In genomic region chr9:127826253-127826913, GRCh38 we compare ENCODE assay signal across 14 cellular contexts. TPM values are rescaled to one million over a fixed set of nuclear protein-coding genes. Genes with fewer than 3 reads are reported as not detected.
DNase-seq lines count a peak whose midpoint lies in the region; ATAC-seq and TF ChIP-seq lines count a peak whose summit lies in the region.
"Had no signal": no experiment of that assay in that cellular context is flagged by ENCODE, and none has a peak within 500 bp of the region (broad histone marks: within the 10 kb centered on the region; RNA-seq: fewer than 3 reads in every experiment).

No MANE protein-coding gene starts in this region.

- peak overlapping the region; percentile 7 for H4K8ac ChIP-seq in trophoblast cell (ENCODE audit: low read depth, low read length)

- no CpG with 5 or more reads among the region's 7 CpGs for WGBS in trophoblast cell (ENCODE audit: extremely low coverage, insufficient coverage, insufficient read length)
- 55 to 70% (median 67%) methylated on average over 3 to 7 of the region's 7 CpGs for WGBS in stomach, 5 donors

- H3K79me2 ChIP-seq in HCT116 (ENCODE audit: insufficient read depth, low read length) (no peaks in the 10 kb centered on the region), trophoblast cell (ENCODE audit: control insufficient read depth, insufficient read depth, low read length, poor library complexity) (no peaks in the 10 kb centered on the region)

- H3K18ac ChIP-seq in trophoblast cell (ENCODE audit: low read length), result no peak overlapping the region

- H2BK5ac ChIP-seq in trophoblast cell (ENCODE audit: low read depth, low read length, poor library complexity), result no peak overlapping the region

- no peak overlapping the region for H3K27ac ChIP-seq in HCT116 (ENCODE audit: low read depth, low read length)
- H3K27ac ChIP-seq in ascending aorta, result peak overlapping the region; percentile 89 to 95
- no peak overlapping the region for H3K27ac ChIP-seq in trophoblast cell (ENCODE audit: low read depth, low read length)
- peak overlapping the region in 1 of 5 donors; percentile 76 for H3K27ac ChIP-seq in stomach

- H3K23ac ChIP-seq in trophoblast cell (ENCODE audit: low read length), result no peak overlapping the region

- H3K4me3 ChIP-seq in HCT116 (replicated peaks in 1 of 2; ENCODE audit: low read depth in 1 of 2, low read length in 2 of 2) (no peak overlapping the region), ascending aorta (no peak overlapping the region), trophoblast cell (ENCODE audit: low read depth, low read length) (no peak overlapping the region), stomach (no peak overlapping the region)

- H3K4me2 ChIP-seq in HCT116 (ENCODE audit: low read length), result 0 out of 2 replicates have a peak overlapping the region, but pooled peaks have one; percentile 58
- H3K4me2 ChIP-seq in trophoblast cell (ENCODE audit: low read length), result no peak overlapping the region

- no peak overlapping the region for H2BK120ac ChIP-seq in trophoblast cell (ENCODE audit: insufficient read depth, low read length, poor library complexity)

- H3K9ac ChIP-seq in HCT116 (ENCODE audit: low read length), result no peak overlapping the region
- H3K9ac ChIP-seq in trophoblast cell (ENCODE audit: low read length), result no peak overlapping the region

- H2BK12ac ChIP-seq in trophoblast cell (ENCODE audit: low read length), result peak overlapping the region; percentile 12

- H3K9me2 ChIP-seq in HCT116 (ENCODE audit: insufficient read depth), result no peaks in the 10 kb centered on the region

- H3K9me3 ChIP-seq in HCT116 (ENCODE audit: control insufficient read depth in 1 of 2, insufficient read depth in 1 of 2, low read depth in 1 of 2, low read length in 2 of 2), result no peaks in the 10 kb centered on the region
- H3K9me3 ChIP-seq in ascending aorta, result no peaks in the 10 kb centered on the region
- peaks cover 2% of the 10 kb centered on the region for H3K9me3 ChIP-seq in trophoblast cell (ENCODE audit: insufficient read depth, low read depth, low read length)
- no peaks in the 10 kb centered on the region for H3K9me3 ChIP-seq in stomach

- TF ChIP-seq POLR2A in HCT116 (IDR thresholded peaks at IDR 0.05; ENCODE audit: borderline replicate concordance, extremely low read depth, insufficient read depth, insufficient read length) (no peak), stomach (IDR thresholded peaks at IDR 0.05) (no peak)

- H3K4ac ChIP-seq in trophoblast cell (ENCODE audit: low read depth, low read length), result no peak overlapping the region

- TF ChIP-seq CTCF in HCT116 (IDR thresholded peaks at IDR 0.05 in 2 of 3, conservative IDR thresholded peaks at IDR 0.05 in 1 of 3; ENCODE audit: borderline replicate concordance in 1 of 3, insufficient read depth in 1 of 3, low read depth in 2 of 3, low read length in 2 of 3) (no peak), ascending aorta (IDR thresholded peaks at IDR 0.05) (no peak), stomach (IDR thresholded peaks at IDR 0.05) (no peak)

- H3K14ac ChIP-seq in trophoblast cell (ENCODE audit: low read length), result no peak overlapping the region

- BruUV-seq in HCT116 (replicated peaks; lab: Mats Ljungman, UMichigan), result no TSS peak

- no peak overlapping the region for H4K12ac ChIP-seq in trophoblast cell (ENCODE audit: low read depth, low read length)

- RAD21 ChIA-PET in HCT116 (lab: Charles Lee; ENCODE audit: low non-redundant PET in 1 of 2, low total read pairs in 2 of 2, uncharacterized antibody in 2 of 2, unreplicated experiment in 2 of 2), result interaction anchor here in 1 of 2 experiments (0.6 kb wide), 1 partner anchor 89 kb away, joined by 3 read pairs; no protein-coding TSS in a partner anchor

- no peak for ATAC-seq in HCT116
- ATAC-seq: activated naive CD8-positive, alpha-beta T cell treated with anti-CD3 and anti-CD28 coated beads, Interleukin-2, amount 50 U/mL, for 24 hours had no signal

- POLR2A ChIA-PET in HCT116 (lab: Charles Lee), result no interaction called here

- peaks cover 17 to 25% of the 10 kb centered on the region in 2 experiments for H3K4me1 ChIP-seq in HCT116 (ENCODE audit: control insufficient read depth in 1 of 2, insufficient read depth in 2 of 2, low read length in 2 of 2)
- peaks cover 6 to 39% of the 10 kb centered on the region in 2 donors for H3K4me1 ChIP-seq in ascending aorta
- peaks cover 10 to 12% of the 10 kb centered on the region in 2 experiments for H3K4me1 ChIP-seq in trophoblast cell (ENCODE audit: control insufficient read depth in 1 of 2, insufficient read depth in 2 of 2, low read length in 2 of 2)
- H3K4me1 ChIP-seq in stomach, result peaks cover 16 to 43% (median 25%) of the 10 kb centered on the region in 4 donors

- H2AFZ ChIP-seq in HCT116 (ENCODE audit: low read depth, low read length, poor library complexity, severe bottlenecking) (no peak overlapping the region), trophoblast cell (ENCODE audit: insufficient read depth, low read length, poor library complexity) (no peak overlapping the region)

- DNase-seq in HCT116 (ENCODE audit: low read depth, low spot score), result no peak
- DNase-seq in ascending aorta (ENCODE audit: low spot score in 2 of 2), result no peak
- DNase-seq in trophoblast cell, result no peak
- no peak for DNase-seq in NCI-H1105 treated with DMSO at 0.1 percent for 48 hours (lab: John Stamatoyannopoulos, UW)
- no peak for DNase-seq in stomach
- no peak for DNase-seq in dedifferentiated amniotic fluid mesenchymal stem cell (ENCODE audit: extremely low spot score)
- DNase-seq: activated CD4-positive, alpha-beta T cell treated with anti-CD3 and anti-CD28 coated beads, Interleukin-2, amount 50 U/mL, for 48 hours; activated T-cell treated with anti-CD3 and anti-CD28 coated beads, Interleukin-2, amount 50 U/mL, for 72 hours; effector CD8-positive, alpha-beta T cell; HCEC 1CT; NCI-H187; stimulated activated naive CD4-positive, alpha-beta T cell treated with Interleukin-2 at 50 U/mL for 16 hours had no signal

- no peak for TF ChIP-seq EP300 in stomach (IDR thresholded peaks at IDR 0.05)

- no peak for TF ChIP-seq RAD21 in HCT116 (IDR thresholded peaks at IDR 0.05; ENCODE audit: low read depth)

- no peaks in the 10 kb centered on the region for H3K27me3 ChIP-seq in HCT116 (ENCODE audit: insufficient read depth, low read length)
- H3K27me3 ChIP-seq in ascending aorta, result no peaks in the 10 kb centered on the region
- no peaks in the 10 kb centered on the region for H3K27me3 ChIP-seq in trophoblast cell (ENCODE audit: insufficient read depth, low read length)
- H3K27me3 ChIP-seq in stomach, result no peaks in the 10 kb centered on the region

- CTCF ChIA-PET in HCT116 (lab: Charles Lee), result interaction anchor here (1.0 kb wide), 1 partner anchor 43 kb away, joined by 3 read pairs; no protein-coding TSS in a partner anchor

- H3K36me3 ChIP-seq in HCT116 (ENCODE audit: control insufficient read depth in 1 of 2, insufficient read depth in 2 of 2, low read length in 2 of 2), result no peaks in the 10 kb centered on the region
- H3K36me3 ChIP-seq in ascending aorta, result peaks cover 45 to 64% of the 10 kb centered on the region in 2 donors
- H3K36me3 ChIP-seq in trophoblast cell (ENCODE audit: control insufficient read depth in 1 of 2, insufficient read depth in 2 of 2, low read length in 2 of 2), result peaks cover 32 to 33% of the 10 kb centered on the region in 2 experiments
- peaks cover 16 to 35% (median 28%) of the 10 kb centered on the region in 4 donors for H3K36me3 ChIP-seq in stomach

- H4K91ac ChIP-seq in trophoblast cell (ENCODE audit: low read depth, low read length), result peak overlapping the region; percentile 39

- peak overlapping the region; percentile 88 for H2AK5ac ChIP-seq in trophoblast cell (ENCODE audit: low read length)

- intact Hi-C loops in HCT116 (cut with micrococcal nuclease), result no loop called here
- intact Hi-C loops in ascending aorta (cut with DNase I), result loop anchor here (5.0 kb wide), 1 partner anchor 36 kb away; no protein-coding TSS in a partner anchor
- intact Hi-C loops in stomach (cut with DNase I; ENCODE audit: low total_unique reads), result no loop called here

- H3K79me1 ChIP-seq in trophoblast cell (ENCODE audit: low read length), result peaks cover 9% of the 10 kb centered on the region

- H4K20me1 ChIP-seq in HCT116 (ENCODE audit: insufficient read depth), result no peaks in the 10 kb centered on the region

TF ChIP-seq in HCT116, 20 proteins besides CTCF, POLR2A, EP300 and RAD21 (continues in another document):
- TF ChIP-seq FOSL1 (IDR thresholded peaks at IDR 0.05; ENCODE audit: low read depth), result no peak
- no peak for TF ChIP-seq ZFX (IDR thresholded peaks at IDR 0.05)
- TF ChIP-seq ATF3 (IDR thresholded peaks at IDR 0.05), result no peak
- TF ChIP-seq YY1 (IDR thresholded peaks at IDR 0.05; ENCODE audit: extremely low read depth, insufficient replicate concordance, low read depth, low read length), result no peak
- no peak for TF ChIP-seq ZNF274 (IDR thresholded peaks at IDR 0.05; ENCODE audit: low read depth, low read length)
- no peak for TF ChIP-seq SIN3A (IDR thresholded peaks at IDR 0.05; ENCODE audit: low read depth)

RNA-seq across cellular contexts. Expression of gene FPGS, which starts 23.7 kb away (rescaled TPM):
- total RNA-seq in HCT116 (2021; ENCODE audit: unreplicated experiment), result 70.6 TPM
- polyA plus RNA-seq in HCT116 (2012), result 57.9 and 59.2 TPM in 2 replicates
- 286 TPM for total RNA-seq in ascending aorta
- 21.9 and 22.3 TPM in 2 replicates for polyA plus RNA-seq in trophoblast cell (2013)
- total RNA-seq in stomach, result 100 to 1,000 TPM in 2 of 5 donors, 10 to 100 TPM in 3; 67.0 to 235 (median 97.1) TPM
- 10 to 100 TPM; 29.1 to 42.7 (median 30.2) TPM for polyA plus RNA-seq in stomach

RNA-seq across cellular contexts. Expression of gene ENG, which starts 28.1 kb away (rescaled TPM):
- total RNA-seq in HCT116 (2021; ENCODE audit: unreplicated experiment) (0.76 TPM), ascending aorta (675 TPM), stomach (10 to 100 TPM in 4 of 5 donors, 1 to 10 TPM in 1; 4.0 to 58.5 (median 44.3) TPM)
- 2.2 and 3.6 TPM in 2 replicates for polyA plus RNA-seq in HCT116 (2012)
- polyA plus RNA-seq in trophoblast cell (2013), result 68.9 and 73.1 TPM in 2 replicates
- 10 to 100 TPM; 16.0 to 28.8 (median 21.5) TPM for polyA plus RNA-seq in stomach

RNA-seq across cellular contexts. Expression of gene CDK9, which starts 40.5 kb away (rescaled TPM):
- total RNA-seq in HCT116 (2021; ENCODE audit: unreplicated experiment) (102 TPM), ascending aorta (470 TPM), stomach (100 to 1,000 TPM in 1 of 5 donors, 10 to 100 TPM in 4; 42.8 to 114 (median 92.7) TPM)
- polyA plus RNA-seq in HCT116 (2012), result 73.7 and 74.4 TPM in 2 replicates
- polyA plus RNA-seq in trophoblast cell (2013), result 36.0 and 38.6 TPM in 2 replicates
- polyA plus RNA-seq in stomach, result 10 to 100 TPM; 25.3 to 34.7 (median 34.4) TPM

RNA-seq across cellular contexts. Expression of gene SH2D3C, which starts 47.9 kb away (rescaled TPM):
- total RNA-seq in HCT116 (2021; ENCODE audit: unreplicated experiment) (1.3 TPM), ascending aorta (49.5 TPM), stomach (10 to 100 TPM in 1 of 5 donors, 1 to 10 TPM in 2, not detected in 2; 1.8 to 38.1 (median 5.1) TPM)
- 1.3 and 1.4 TPM in 2 replicates for polyA plus RNA-seq in HCT116 (2012)
- polyA plus RNA-seq in trophoblast cell (2013), result 0.40 and 0.65 TPM in 2 replicates
- 1 to 10 TPM; 3.5 to 4.7 (median 4.3) TPM for polyA plus RNA-seq in stomach
- total RNA-seq: MCF 10A had no signal

RNA-seq across cellular contexts. Expression of gene AK1, which starts 51.1 kb away (rescaled TPM):
- total RNA-seq in HCT116 (2021; ENCODE audit: unreplicated experiment), result 61.1 TPM
- 70.6 and 74.2 TPM in 2 replicates for polyA plus RNA-seq in HCT116 (2012)
- total RNA-seq in ascending aorta, result 64.5 TPM
- 33.2 and 34.2 TPM in 2 replicates for polyA plus RNA-seq in trophoblast cell (2013)
- 10 to 100 TPM in 3 of 5 donors, 1 to 10 TPM in 1, not detected in 1; 7.2 to 88.3 (median 39.8) TPM for total RNA-seq in stomach
- 10 to 100 TPM; 64.4 to 92.1 (median 89.7) TPM for polyA plus RNA-seq in stomach

Comparison
In these comparisons a context has a peak if more than half of its experiments do, and no peak if none do; other contexts are left out.
1. H3K27ac ChIP-seq: peak in ascending aorta (2 of 2); none in HCT116 (single experiment) and trophoblast cell (single experiment).
2. RNA of gene ENG, which starts 28.1 kb away (total RNA-seq): 675 TPM in ascending aorta (single experiment); 4.0 to 58.5 TPM in stomach and 0.76 TPM in HCT116 (single experiment); every median in the first group is over 10 times any median in the second.